In the genomic region with DNA sequence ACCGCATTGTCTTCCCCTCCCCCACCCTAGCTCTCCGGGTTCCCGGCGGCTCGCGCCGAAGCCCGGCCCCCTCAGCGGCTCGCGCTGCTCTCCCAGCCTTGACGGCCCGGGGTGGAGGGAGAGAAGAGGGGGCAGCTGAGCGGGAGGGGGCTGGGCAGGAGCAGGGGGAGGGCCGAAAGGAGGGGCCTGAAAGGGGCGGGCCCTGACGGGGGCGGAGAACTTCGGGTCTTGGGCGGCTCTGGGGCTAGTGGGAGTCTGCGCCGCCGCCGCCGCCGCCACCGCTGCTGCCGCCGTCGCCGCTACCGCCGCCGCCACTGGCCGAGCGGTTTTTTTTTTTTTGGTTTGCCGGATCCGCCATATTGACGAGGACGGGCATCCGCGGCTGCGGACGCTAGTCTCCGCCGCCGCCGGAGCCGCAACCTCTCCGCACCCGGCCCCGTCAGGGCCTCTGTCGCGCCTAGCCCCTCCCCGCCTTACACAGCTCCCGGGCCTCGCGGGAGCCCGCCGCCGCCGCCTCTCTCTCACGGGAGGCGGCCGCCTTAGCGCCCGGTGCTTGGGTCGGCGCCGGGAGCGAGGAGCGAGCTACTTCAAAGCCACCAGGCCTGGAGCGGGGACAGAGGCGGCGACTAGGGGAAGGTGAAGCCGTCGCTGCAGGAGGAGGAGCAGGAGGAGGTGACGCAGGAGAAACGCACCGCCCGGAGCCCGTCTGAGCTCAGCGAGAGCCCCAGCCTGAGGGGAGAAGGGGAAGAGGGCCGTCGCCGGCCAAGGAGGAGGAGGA, we compare ENCODE assay signal across 8 cellular contexts. TPM values are rescaled to one million over a fixed set of nuclear protein-coding genes. Genes with fewer than 3 reads are reported as not detected.
DNase-seq lines count a peak whose midpoint lies in the region; ATAC-seq, FAIRE-seq and TF ChIP-seq lines count a peak whose summit lies in the region.

A gene with protein sequence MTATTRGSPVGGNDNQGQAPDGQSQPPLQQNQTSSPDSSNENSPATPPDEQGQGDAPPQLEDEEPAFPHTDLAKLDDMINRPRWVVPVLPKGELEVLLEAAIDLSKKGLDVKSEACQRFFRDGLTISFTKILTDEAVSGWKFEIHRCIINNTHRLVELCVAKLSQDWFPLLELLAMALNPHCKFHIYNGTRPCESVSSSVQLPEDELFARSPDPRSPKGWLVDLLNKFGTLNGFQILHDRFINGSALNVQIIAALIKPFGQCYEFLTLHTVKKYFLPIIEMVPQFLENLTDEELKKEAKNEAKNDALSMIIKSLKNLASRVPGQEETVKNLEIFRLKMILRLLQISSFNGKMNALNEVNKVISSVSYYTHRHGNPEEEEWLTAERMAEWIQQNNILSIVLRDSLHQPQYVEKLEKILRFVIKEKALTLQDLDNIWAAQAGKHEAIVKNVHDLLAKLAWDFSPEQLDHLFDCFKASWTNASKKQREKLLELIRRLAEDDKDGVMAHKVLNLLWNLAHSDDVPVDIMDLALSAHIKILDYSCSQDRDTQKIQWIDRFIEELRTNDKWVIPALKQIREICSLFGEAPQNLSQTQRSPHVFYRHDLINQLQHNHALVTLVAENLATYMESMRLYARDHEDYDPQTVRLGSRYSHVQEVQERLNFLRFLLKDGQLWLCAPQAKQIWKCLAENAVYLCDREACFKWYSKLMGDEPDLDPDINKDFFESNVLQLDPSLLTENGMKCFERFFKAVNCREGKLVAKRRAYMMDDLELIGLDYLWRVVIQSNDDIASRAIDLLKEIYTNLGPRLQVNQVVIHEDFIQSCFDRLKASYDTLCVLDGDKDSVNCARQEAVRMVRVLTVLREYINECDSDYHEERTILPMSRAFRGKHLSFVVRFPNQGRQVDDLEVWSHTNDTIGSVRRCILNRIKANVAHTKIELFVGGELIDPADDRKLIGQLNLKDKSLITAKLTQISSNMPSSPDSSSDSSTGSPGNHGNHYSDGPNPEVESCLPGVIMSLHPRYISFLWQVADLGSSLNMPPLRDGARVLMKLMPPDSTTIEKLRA (N-terminal part only) (plus strand): TSS at position 341 of the 778 bp plus-strand sequence. CDS start 38,184 bp downstream, outside the sequence.

- H3K27me3 ChIP-seq in BJ (ENCODE audit: control insufficient read depth, insufficient read depth, low read length): no peaks in the 10 kb centered on the region

- no peak for TF ChIP-seq POLR2A in lower leg skin (IDR thresholded peaks at IDR 0.05)

- no peaks in the 10 kb centered on the region for H3K36me3 ChIP-seq in BJ (ENCODE audit: control insufficient read depth, insufficient read depth, low read length)

- peak within 1 kb of the TSS; percentile 90 for H3K4me3 ChIP-seq in BJ (ENCODE audit: low read depth, low read length)
- peak within 1 kb of the TSS; percentile 85 for H3K4me3 ChIP-seq in lower leg skin (ENCODE audit: low read depth, poor library complexity, severe bottlenecking)

- peak; percentile 48 for ATAC-seq in HG03442 (IDR thresholded peaks at IDR 0.05; ENCODE audit: unreplicated experiment)

- DNase-seq in BJ (ENCODE audit: low read depth): peak; percentile 19
- DNase-seq in GM19239 (ENCODE audit: insufficient read length, low spot score): peak; percentile 14
- DNase-seq in NCI-H69 (lab: John Stamatoyannopoulos, UW): peak; percentile 93
- DNase-seq in activated CD4-positive, alpha-beta T cell treated with anti-CD3 and anti-CD28 coated beads, Interleukin-2, amount 50 U/mL, for 48 hours: peak; percentile 83 to 85
- peak; percentile 85 for DNase-seq in dermis blood vessel endothelial cell
- DNase-seq in lower leg skin (ENCODE audit: low spot score in 2 of 2): peak; percentile 75 to 98
- peak; percentile 77 to 85 for DNase-seq in stimulated activated CD4-positive, alpha-beta T cell treated with anti-CD3 and anti-CD28 coated beads, Interleukin-4, amount 100 ng/mL, for 4 hours

- 1% methylated on average over 48 of the region's 86 CpGs; no CpG with 5 or more reads in 1 of the 2 donors for WGBS in lower leg skin, 2 donors

- POLR2A ChIA-PET in BJ (lab: Charles Lee): interaction anchor here (0.6 to 0.7 kb wide), 3 partner anchors 59 to 100 kb away, joined by 3 to 6 read pairs (median 4); no protein-coding TSS in a partner anchor

- intact Hi-C loops in lower leg skin (cut with DNase I; ENCODE audit: low total_unique reads): no loop called here

- TF ChIP-seq CTCF in BJ (IDR thresholded peaks at IDR 0.05; ENCODE audit: insufficient read depth, low read depth, low read length) (no peak), lower leg skin (IDR thresholded peaks at IDR 0.05) (no peak)

- peak; percentile 93 for FAIRE-seq in GM19239 (lab: Jason Lieb, UNC)

- CTCF ChIA-PET in BJ (lab: Yijun Ruan, JAX): interaction anchor here (0.5 to 0.7 kb wide), 2 partner anchors 52 to 207 kb away, joined by 3 read pairs; no protein-coding TSS in a partner anchor

RNA-seq across cellular contexts. Expression of the gene that starts here (rescaled TPM):
- 18.9 and 37.1 TPM in 2 replicates for polyA plus RNA-seq in BJ (2011; rRNA removed)
- 108 and 139 TPM in 2 replicates for polyA minus RNA-seq in BJ (2011; rRNA and poly(A)+ RNA removed)
- 94.6 and 183 TPM in 2 replicates for total RNA-seq in dermis blood vessel endothelial cell
- total RNA-seq in lower leg skin: 10 to 100 TPM; 50.4 to 77.6 (median 58.4) TPM

Comparison
In these comparisons a context has a peak if more than half of its experiments do, and no peak if none do; other contexts are left out.
1. Peak in every context shown above with its lines: DNase-seq, ATAC-seq and H3K4me3 ChIP-seq.
2. DNase-seq: peak in every context shown above with its lines; median percentile 93 in NCI-H69; 86 in lower leg skin; 85 in dermis blood vessel endothelial cell; 84 in activated CD4-positive, alpha-beta T cell treated with anti-CD3 and anti-CD28 coated beads, Interleukin-2, amount 50 U/mL, for 48 hours; 81 in stimulated activated CD4-positive, alpha-beta T cell treated with anti-CD3 and anti-CD28 coated beads, Interleukin-4, amount 100 ng/mL, for 4 hours; 19 in BJ; 14 in GM19239.